ENCODE assay signal across 12 cellular contexts in the genomic region with DNA sequence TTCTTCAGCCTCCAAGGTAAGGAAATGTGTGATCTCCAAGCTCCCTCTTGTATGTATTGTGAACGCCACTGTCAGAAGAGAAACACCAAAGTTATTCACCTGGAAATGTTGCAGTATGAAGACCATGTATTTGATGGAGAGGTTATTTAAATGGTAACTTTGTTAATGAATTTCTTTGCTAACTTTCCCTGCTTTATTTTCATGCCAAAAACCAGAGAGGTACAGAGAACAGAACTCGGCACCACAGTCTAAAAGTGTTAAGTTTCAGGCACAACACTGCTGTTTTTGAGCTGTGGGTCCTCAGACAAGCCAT.
DNase-seq lines count a peak whose midpoint lies in the region; ATAC-seq, FAIRE-seq and TF ChIP-seq lines count a peak whose summit lies in the region.
"Had no signal": no experiment of that assay in that cellular context is flagged by ENCODE, and none has a peak within 500 bp of the region (broad histone marks: within the 10 kb centered on the region; RNA-seq: fewer than 3 reads in every experiment).

No MANE protein-coding gene starts in this region.

- H3K27ac ChIP-seq in left ventricle myocardium inferior (replicated peaks), result peak overlapping the region; percentile 91
- no peak overlapping the region for H3K27ac ChIP-seq in astrocyte (ENCODE audit: low read depth, low read length)
- peak overlapping the region; percentile 87 for H3K27ac ChIP-seq in muscle layer of duodenum (ENCODE audit: low read length)

- DNase-seq in left ventricle myocardium inferior (no peak), cardiac septum (ENCODE audit: low spot score) (no peak), astrocyte (ENCODE audit: low read depth) (no peak), NCI-H187 (lab: John Stamatoyannopoulos, UW) (no peak), NCI-H1092 (lab: John Stamatoyannopoulos, UW) (no peak)

- no peaks in the 10 kb centered on the region for H3K27me3 Mint-ChIP-seq in astrocyte (ENCODE audit: low read depth, unreplicated experiment)

- intact Hi-C loops in left ventricle myocardium inferior (cut with micrococcal nuclease), result loop anchor here (5.0 kb wide), 1 partner anchor 109 kb away; no protein-coding TSS in a partner anchor
- intact Hi-C loops in cardiac septum (cut with DNase I), result loop anchor here (1.0 to 10.0 kb wide), 2 partner anchors 52 to 106 kb away; no protein-coding TSS in a partner anchor

- no peaks in the 10 kb centered on the region for H3K79me2 ChIP-seq in astrocyte (ENCODE audit: insufficient read depth, low read length)

- no peak overlapping the region for H3K4me3 ChIP-seq in left ventricle myocardium inferior
- no peak overlapping the region for H3K4me3 ChIP-seq in astrocyte (ENCODE audit: insufficient read depth, low read depth, low read length)
- H3K4me3 ChIP-seq in muscle layer of duodenum (ENCODE audit: low read depth in 1 of 2, low read length in 2 of 2), result peak overlapping the region in 1 of 2 donors; percentile 25

- H3K36me3 Mint-ChIP-seq in astrocyte (ENCODE audit: low read depth, unreplicated experiment), result no peaks in the 10 kb centered on the region
- H3K36me3 Mint-ChIP-seq: naive B cell had no signal

- H3K27ac Mint-ChIP-seq in astrocyte (ENCODE audit: unreplicated experiment), result no peak overlapping the region
- H3K27ac Mint-ChIP-seq: HFFc6 had no signal

- no peaks in the 10 kb centered on the region for H3K27me3 ChIP-seq in left ventricle myocardium inferior (ENCODE audit: low read depth)
- H3K27me3 ChIP-seq in astrocyte (ENCODE audit: insufficient read depth, low read length), result no peaks in the 10 kb centered on the region
- no peaks in the 10 kb centered on the region for H3K27me3 ChIP-seq in muscle layer of duodenum (ENCODE audit: low read depth, low read length)
- H3K27me3 ChIP-seq: BLaER1 treated with 17β-estradiol and CSF1 and Interleukin-3, amounts not matched to agents 10 nM and 100 nM had no signal

- H3K36me3 ChIP-seq in left ventricle myocardium inferior (no peaks in the 10 kb centered on the region), astrocyte (ENCODE audit: insufficient read depth, low read length) (no peaks in the 10 kb centered on the region), muscle layer of duodenum (ENCODE audit: control insufficient read depth in 1 of 2, insufficient read depth in 2 of 2, low read length in 2 of 2) (no peaks in the 10 kb centered on the region)
- H3K36me3 ChIP-seq: BLaER1 treated with 17β-estradiol and CSF1 and Interleukin-3, amounts not matched to agents 10 nM and 100 nM; thoracic aorta had no signal

- H3K4me1 Mint-ChIP-seq in astrocyte (ENCODE audit: low read depth, unreplicated experiment), result peaks cover 19% of the 10 kb centered on the region

- peak overlapping the region; percentile 34 for H3K4me2 ChIP-seq in astrocyte (ENCODE audit: low read length)

- FAIRE-seq in astrocyte (lab: Jason Lieb, UNC), result no peak

- H3K4me1 ChIP-seq in left ventricle myocardium inferior (peaks cover 27% of the 10 kb centered on the region), astrocyte (ENCODE audit: insufficient read depth, low read length) (peaks cover 5% of the 10 kb centered on the region), muscle layer of duodenum (ENCODE audit: control insufficient read depth in 1 of 2, insufficient read depth in 2 of 2, low read length in 2 of 2) (peaks cover 3 to 13% of the 10 kb centered on the region in 2 donors)

- no peaks in the 10 kb centered on the region for H4K20me1 ChIP-seq in astrocyte (ENCODE audit: insufficient read depth, low read length)
- H4K20me1 ChIP-seq: BLaER1 treated with 17β-estradiol and CSF1 and Interleukin-3, amounts not matched to agents 10 nM and 100 nM had no signal

- no peaks in the 10 kb centered on the region for H3K9me3 ChIP-seq in left ventricle myocardium inferior (replicated peaks)
- no peaks in the 10 kb centered on the region for H3K9me3 ChIP-seq in astrocyte (ENCODE audit: insufficient read depth, low read depth, low read length)
- H3K9me3 ChIP-seq in muscle layer of duodenum (ENCODE audit: control insufficient read depth in 1 of 2, low read length in 2 of 2), result no peaks in the 10 kb centered on the region
- H3K9me3 ChIP-seq: BLaER1 treated with 17β-estradiol and CSF1 and Interleukin-3, amounts not matched to agents 10 nM and 100 nM; thoracic aorta had no signal

- peak overlapping the region; percentile 32 for H2AFZ ChIP-seq in astrocyte (ENCODE audit: low read depth, low read length)

- TF ChIP-seq CTCF in left ventricle myocardium inferior (IDR thresholded peaks at IDR 0.05; ENCODE audit: borderline replicate concordance) (peak; percentile 22), astrocyte (IDR thresholded peaks at IDR 0.05; ENCODE audit: insufficient read depth, low read depth, low read length) (no peak)

- no peak overlapping the region for H3K4me3 Mint-ChIP-seq in astrocyte (ENCODE audit: unreplicated experiment)

- no peak overlapping the region for H3K9ac ChIP-seq in astrocyte (ENCODE audit: low read length)

- H3K9me3 Mint-ChIP-seq in astrocyte (ENCODE audit: unreplicated experiment), result peaks cover 2% of the 10 kb centered on the region
- H3K9me3 Mint-ChIP-seq: HFFc6, naive B cell had no signal

- ATAC-seq in GM19452 (IDR thresholded peaks at IDR 0.05; ENCODE audit: unreplicated experiment) (no peak), GM18907 (IDR thresholded peaks at IDR 0.05; ENCODE audit: unreplicated experiment) (no peak)
